In genomic region chr16:75576384-75576811, GRCh38 we compare ENCODE assay signal across 16 cellular contexts. TPM values are rescaled to one million over a fixed set of nuclear protein-coding genes. Genes with fewer than 3 reads are reported as not detected.
A peak's percentile ranks its signal among the peaks of the same experiment; 100 is the strongest.
DNase-seq lines count a peak whose midpoint lies in the region; ATAC-seq, FAIRE-seq and TF ChIP-seq lines count a peak whose summit lies in the region.
"Had no signal": no experiment of that assay in that cellular context is flagged by ENCODE, and none has a peak within 500 bp of the region (broad histone marks: within the 10 kb centered on the region; RNA-seq: fewer than 3 reads in every experiment).

No MANE protein-coding gene starts in this region.

- DNase-seq in Ammon's horn (ENCODE audit: low spot score) (peak; percentile 33), OCI-M1 (lab: John Stamatoyannopoulos, UW) (peak; percentile 40), BE2C (no peak), kidney (no peak)
- no peak for DNase-seq in NK-92 treated with Interleukin-12 subunit alpha and Interleukin-12 subunit beta, amount 100 ng/mL, for 24 hours (lab: John Stamatoyannopoulos, UW)
- DNase-seq: activated CD4-positive, alpha-beta T cell treated with anti-CD3 and anti-CD28 coated beads, Interleukin-2, amount 10 ng/mL, durations not matched to agents 7 days and 5 days; effector memory CD4-positive, alpha-beta T cell; GDM1; H7; heart right ventricle; trophoblast cell had no signal

- H3K4me1 ChIP-seq in BE2C (no peaks in the 10 kb centered on the region), kidney (ENCODE audit: control insufficient read depth in 1 of 2, insufficient read depth in 1 of 2, low read depth in 1 of 2, low read length in 2 of 2) (peaks cover 4 to 7% of the 10 kb centered on the region in 2 donors)
- H3K4me1 ChIP-seq: SJSA1 had no signal

- H3K36me3 ChIP-seq in BE2C = peaks cover 59% of the 10 kb centered on the region
- peaks cover 32 to 41% of the 10 kb centered on the region in 2 donors for H3K36me3 ChIP-seq in kidney (ENCODE audit: control insufficient read depth in 1 of 2, insufficient read depth in 2 of 2, low read length in 2 of 2)

- H3K9me3 ChIP-seq in BE2C = no peaks in the 10 kb centered on the region
- no peaks in the 10 kb centered on the region for H3K9me3 ChIP-seq in kidney (ENCODE audit: control insufficient read depth in 1 of 2, low read length in 2 of 2)
- H3K9me3 ChIP-seq: heart right ventricle, SJSA1 had no signal

- intact Hi-C loops in kidney (cut with DNase I) = no loop called here

- ATAC-seq in GM18909 (IDR thresholded peaks at IDR 0.05; ENCODE audit: poor library complexity, unreplicated experiment) = peak; percentile 65
- peak; percentile 48 for ATAC-seq in HG02763 (IDR thresholded peaks at IDR 0.05; ENCODE audit: unreplicated experiment)
- ATAC-seq in HG03135 (IDR thresholded peaks at IDR 0.05; ENCODE audit: unreplicated experiment) = no peak

- H3K9ac ChIP-seq in kidney (ENCODE audit: low read length in 2 of 2) = no peak overlapping the region

- no peak for FAIRE-seq in kidney (lab: Jason Lieb, UNC)

- no peak overlapping the region for H3K4me3 ChIP-seq in BE2C (ENCODE audit: low read depth, low read length)
- no peak overlapping the region for H3K4me3 ChIP-seq in kidney (ENCODE audit: low read length in 2 of 2)
- H3K4me3 ChIP-seq: heart right ventricle, lung, SJSA1 had no signal

- no peaks in the 10 kb centered on the region for H3K27me3 ChIP-seq in BE2C
- H3K27me3 ChIP-seq: heart right ventricle, SJSA1 had no signal

- no peak overlapping the region for H3K27ac ChIP-seq in kidney (ENCODE audit: low read depth in 2 of 2, low read length in 2 of 2)
- H3K27ac ChIP-seq: SJSA1 had no signal

- TF ChIP-seq CTCF in BE2C (IDR thresholded peaks at IDR 0.05; ENCODE audit: low read depth, low read length) (no peak), kidney (IDR thresholded peaks at IDR 0.05; ENCODE audit: borderline replicate concordance, extremely low read depth, insufficient read depth) (no peak)

RNA-seq across cellular contexts. Expression of gene GABARAPL2, which starts 10.2 kb away (rescaled TPM):
- polyA plus RNA-seq in BE2C (2012; ENCODE audit: insufficient read depth, insufficient read length, low read depth) = 159 TPM
- 116 TPM for total RNA-seq in kidney
- polyA plus RNA-seq in kidney (ENCODE audit: insufficient read depth, low read depth, low replicate concordance) = 247 TPM

RNA-seq across cellular contexts. Expression of gene TMEM231, which starts 20.3 kb away (rescaled TPM):
- 15.1 TPM for polyA plus RNA-seq in BE2C (2012; ENCODE audit: insufficient read depth, insufficient read length, low read depth)
- 13.7 TPM for total RNA-seq in kidney
- 8.6 TPM for polyA plus RNA-seq in kidney (ENCODE audit: insufficient read depth, low read depth, low replicate concordance)

RNA-seq across cellular contexts. Expression of gene CHST5, which starts 40.5 kb away (rescaled TPM):
- 0.22 TPM for polyA plus RNA-seq in BE2C (2012; ENCODE audit: insufficient read depth, insufficient read length, low read depth)
- 0.13 TPM for total RNA-seq in kidney
- polyA plus RNA-seq in kidney (ENCODE audit: insufficient read depth, low read depth, low replicate concordance) = 0.28 TPM

RNA-seq across cellular contexts. Expression of gene ADAT1, which starts 46.7 kb away (rescaled TPM):
- polyA plus RNA-seq in BE2C (2012; ENCODE audit: insufficient read depth, insufficient read length, low read depth) = 62.0 TPM
- 56.5 TPM for total RNA-seq in kidney
- 24.4 TPM for polyA plus RNA-seq in kidney (ENCODE audit: insufficient read depth, low read depth, low replicate concordance)

Comparison
In these comparisons a context has a peak if more than half of its experiments do, and no peak if none do; other contexts are left out.
1. DNase-seq: peak in Ammon's horn (single experiment) and OCI-M1 (single experiment); none in BE2C (single experiment), kidney (single experiment) and NK-92 treated with Interleukin-12 subunit alpha and Interleukin-12 subunit beta, amount 100 ng/mL, for 24 hours (single experiment).